27 cellular contexts compared by ENCODE assay signal in the genomic region with DNA sequence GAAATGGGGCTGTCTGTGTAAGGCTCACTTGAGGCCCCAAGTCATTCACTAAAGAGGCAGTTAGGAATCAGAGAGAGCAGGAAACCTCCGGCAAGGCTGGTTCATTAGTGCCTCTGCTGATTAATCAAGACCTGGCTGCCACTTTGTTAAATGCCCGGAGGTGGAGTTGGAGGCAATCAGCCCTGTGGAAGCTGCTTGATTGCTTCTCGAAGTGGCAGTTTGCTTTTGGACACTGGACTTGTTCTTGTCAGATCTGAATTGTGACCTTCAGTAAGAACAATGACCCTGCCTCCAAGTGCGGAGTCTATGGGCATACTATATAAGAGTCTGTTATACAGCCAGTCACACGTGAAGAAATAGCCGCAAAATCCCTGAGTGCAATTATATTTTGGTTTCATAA.
A peak's percentile ranks its signal among the peaks of the same experiment; 100 is the strongest.
DNase-seq lines count a peak whose midpoint lies in the region; ATAC-seq and TF ChIP-seq lines count a peak whose summit lies in the region.
"Had no signal": no experiment of that assay in that cellular context is flagged by ENCODE, and none has a peak within 500 bp of the region (broad histone marks: within the 10 kb centered on the region; RNA-seq: fewer than 3 reads in every experiment).

No MANE protein-coding gene starts in this region.

- H3K4me3 ChIP-seq in GM23338 = no peak overlapping the region
- H3K4me3 ChIP-seq in lower lobe of right lung = no peak overlapping the region
- no peak overlapping the region for H3K4me3 ChIP-seq in endodermal cell (ENCODE audit: low read length)
- H3K4me3 ChIP-seq: GM23248, HAP-1, PC-9, SJCRH30 had no signal

- H3K27me3 ChIP-seq in GM23338 (ENCODE audit: insufficient read depth) (no peaks in the 10 kb centered on the region), lower lobe of right lung (ENCODE audit: low read depth) (no peaks in the 10 kb centered on the region), endodermal cell (ENCODE audit: control insufficient read depth, insufficient read depth, low read length, poor library complexity, severe bottlenecking) (no peaks in the 10 kb centered on the region)
- H3K27me3 ChIP-seq: BE2C, SJCRH30 had no signal

- no peak for TF ChIP-seq CTCF in GM23338 (conservative IDR thresholded peaks at IDR 0.05; ENCODE audit: low read depth in 2 of 2)
- no peak for TF ChIP-seq CTCF in lower lobe of right lung (IDR thresholded peaks at IDR 0.05)
- no peak for TF ChIP-seq CTCF in endodermal cell (conservative IDR thresholded peaks at IDR 0.05)

- H3K9me3 Mint-ChIP-seq in GM23338 (no peaks in the 10 kb centered on the region), endodermal cell (no peaks in the 10 kb centered on the region)
- peaks cover 4% of the 10 kb centered on the region for H3K9me3 Mint-ChIP-seq in natural killer cell treated with Interleukin-12 subunit alpha and Interleukin-12 subunit beta and Interleukin-15 and Interleukin-18, amount 100 ng/mL, for 72 hours
- H3K9me3 Mint-ChIP-seq: IgD-negative memory B cell had no signal

- H3K27ac Mint-ChIP-seq in GM23338 = no peak overlapping the region
- no peak overlapping the region for H3K27ac Mint-ChIP-seq in natural killer cell treated with Interleukin-12 subunit alpha and Interleukin-12 subunit beta and Interleukin-15 and Interleukin-18, amount 100 ng/mL, for 72 hours
- H3K27ac Mint-ChIP-seq in endodermal cell = no peak overlapping the region
- H3K27ac Mint-ChIP-seq: CD14-positive monocyte; CD8-positive, alpha-beta memory T cell; IgD-negative memory B cell had no signal

- peak overlapping the region; percentile 84 for H2AFZ ChIP-seq in GM23338
- H2AFZ ChIP-seq: GM23248, PC-9 had no signal

- H3K9me2 ChIP-seq in GM23338 (ENCODE audit: insufficient read depth) = peaks cover 3% of the 10 kb centered on the region; the same call in 1 of the 2 replicates

- WGBS in endodermal cell (ENCODE audit: insufficient coverage in 1 of 2, insufficient read length in 1 of 2), 2 experiments = 93 to 100% methylated on average over 6 of the region's 6 CpGs

- ATAC-seq in GM23338 (no peak), lower lobe of right lung (no peak)
- no peak for ATAC-seq in natural killer cell treated with Interleukin-12 subunit alpha and Interleukin-12 subunit beta and Interleukin-15 and Interleukin-18, amount 100 ng/mL, for 72 hours
- ATAC-seq: Right ventricle myocardium inferior, SK-N-SH treated with all-trans-retinoic acid at 6 μM for 48 hours had no signal

- H3K27ac ChIP-seq in GM23338 (ENCODE audit: low read depth) (no peak overlapping the region), lower lobe of right lung (peak overlapping the region; percentile 19), endodermal cell (ENCODE audit: low read depth, low read length) (no peak overlapping the region)
- H3K27ac ChIP-seq: GM23248, HL-60, KMS-11, PC-9, SJCRH30 had no signal

- no peak overlapping the region for H3K4me2 ChIP-seq in GM23338
- H3K4me2 ChIP-seq: KMS-11, PC-9 had no signal

- peaks cover 8% of the 10 kb centered on the region; the same call in 1 of the 2 replicates for H3K4me1 ChIP-seq in GM23338 (ENCODE audit: insufficient read depth)
- no peaks in the 10 kb centered on the region for H3K4me1 ChIP-seq in lower lobe of right lung
- no peaks in the 10 kb centered on the region for H3K4me1 ChIP-seq in endodermal cell (ENCODE audit: control insufficient read depth, insufficient read depth, low read length)
- H3K4me1 ChIP-seq: BE2C, SJCRH30 had no signal

- H3K36me3 Mint-ChIP-seq in GM23338 (ENCODE audit: low read depth) = no peaks in the 10 kb centered on the region
- H3K36me3 Mint-ChIP-seq in natural killer cell treated with Interleukin-12 subunit alpha and Interleukin-12 subunit beta and Interleukin-15 and Interleukin-18, amount 100 ng/mL, for 72 hours = peaks cover 4% of the 10 kb centered on the region
- H3K36me3 Mint-ChIP-seq in endodermal cell (ENCODE audit: low read depth) = no peaks in the 10 kb centered on the region
- H3K36me3 Mint-ChIP-seq: CD14-positive monocyte; CD8-positive, alpha-beta memory T cell had no signal

- intact Hi-C loops in lower lobe of right lung (cut with DNase I) = no loop called here

- no peaks in the 10 kb centered on the region for H3K9me3 ChIP-seq in lower lobe of right lung
- no peaks in the 10 kb centered on the region for H3K9me3 ChIP-seq in endodermal cell (ENCODE audit: control insufficient read depth, low read length)
- H3K9me3 ChIP-seq: BE2C, HAP-1, SJCRH30 had no signal

- no peak overlapping the region for H3K9ac ChIP-seq in endodermal cell (ENCODE audit: extremely low read depth, low read length, poor library complexity, severe bottlenecking)
- H3K9ac ChIP-seq: GM23248, KMS-11 had no signal

- H3K79me2 ChIP-seq in GM23338 (replicated peaks; ENCODE audit: insufficient read depth) = no peaks in the 10 kb centered on the region

- H4K20me1 ChIP-seq in GM23338 (replicated peaks; ENCODE audit: insufficient read depth) = no peaks in the 10 kb centered on the region

- H3K36me3 ChIP-seq in GM23338 (ENCODE audit: insufficient read depth) = no peaks in the 10 kb centered on the region
- H3K36me3 ChIP-seq in lower lobe of right lung = no peaks in the 10 kb centered on the region
- no peaks in the 10 kb centered on the region for H3K36me3 ChIP-seq in endodermal cell (ENCODE audit: control insufficient read depth, insufficient read depth, low read length)
- H3K36me3 ChIP-seq: BE2C, HAP-1, SJCRH30 had no signal

- H3K4me1 Mint-ChIP-seq in GM23338 (peaks cover 11% of the 10 kb centered on the region), endodermal cell (no peaks in the 10 kb centered on the region)
- no peaks in the 10 kb centered on the region for H3K4me1 Mint-ChIP-seq in natural killer cell treated with Interleukin-12 subunit alpha and Interleukin-12 subunit beta and Interleukin-15 and Interleukin-18, amount 100 ng/mL, for 72 hours (ENCODE audit: low read depth in 2 of 2)
- H3K4me1 Mint-ChIP-seq: CD14-positive monocyte; CD8-positive, alpha-beta memory T cell had no signal

- no peak overlapping the region for H3K4me3 Mint-ChIP-seq in GM23338
- no peak overlapping the region for H3K4me3 Mint-ChIP-seq in natural killer cell treated with Interleukin-12 subunit alpha and Interleukin-12 subunit beta and Interleukin-15 and Interleukin-18, amount 100 ng/mL, for 72 hours
- no peak overlapping the region for H3K4me3 Mint-ChIP-seq in endodermal cell
- H3K4me3 Mint-ChIP-seq: CD14-positive monocyte; CD8-positive, alpha-beta memory T cell; IgD-negative memory B cell had no signal

- H3K27me3 Mint-ChIP-seq in GM23338 (ENCODE audit: insufficient read depth, low read depth, poor library complexity) = no peaks in the 10 kb centered on the region
- no peaks in the 10 kb centered on the region for H3K27me3 Mint-ChIP-seq in natural killer cell treated with Interleukin-12 subunit alpha and Interleukin-12 subunit beta and Interleukin-15 and Interleukin-18, amount 100 ng/mL, for 72 hours
- no peaks in the 10 kb centered on the region for H3K27me3 Mint-ChIP-seq in endodermal cell (ENCODE audit: insufficient read depth)
- H3K27me3 Mint-ChIP-seq: CD8-positive, alpha-beta memory T cell had no signal

- DNase-seq in NCI-H1092 treated with DMSO at 0.1 percent for 48 hours (lab: John Stamatoyannopoulos, UW) = peak; percentile 42
- no peak for DNase-seq in NCI-H1092 (lab: John Stamatoyannopoulos, UW)
- no peak for DNase-seq in GM23338 (ENCODE audit: low spot score)
- DNase-seq in dermis blood vessel endothelial cell = peak; percentile 23
- no peak for DNase-seq in lower lobe of right lung
- no peak for DNase-seq in natural killer cell treated with Interleukin-12 subunit alpha and Interleukin-12 subunit beta and Interleukin-15 and Interleukin-18, amount 100 ng/mL, for 72 hours (ENCODE audit: low spot score)
- no peak for DNase-seq in cerebellum (ENCODE audit: low spot score)
- no peak for DNase-seq in endodermal cell
- DNase-seq: 8988T; ACHN; BE2C; Calu3; CD8-positive, alpha-beta memory T cell; GM23248; MM.1S; NCI-H1694 treated with DMSO at 0.1 percent for 48 hours; NCI-H2227 treated with DMSO at 0.1 percent for 48 hours; NCI-H774; PC-9; SJCRH30 had no signal

- H3F3A ChIP-seq in GM23338 (replicated peaks; ENCODE audit: low read depth) = no peaks in the 10 kb centered on the region

Comparison
In these comparisons a context has a peak if more than half of its experiments do, and no peak if none do; other contexts are left out.
1. DNase-seq: peak in NCI-H1092 treated with DMSO at 0.1 percent for 48 hours (single experiment) and dermis blood vessel endothelial cell (single experiment); none in NCI-H1092 (single experiment), GM23338 (single experiment), lower lobe of right lung (single experiment), natural killer cell treated with Interleukin-12 subunit alpha and Interleukin-12 subunit beta and Interleukin-15 and Interleukin-18, amount 100 ng/mL, for 72 hours (single experiment), cerebellum (single experiment) and endodermal cell (single experiment).